1 cellular context compared by ENCODE assay signal in the genomic region with DNA sequence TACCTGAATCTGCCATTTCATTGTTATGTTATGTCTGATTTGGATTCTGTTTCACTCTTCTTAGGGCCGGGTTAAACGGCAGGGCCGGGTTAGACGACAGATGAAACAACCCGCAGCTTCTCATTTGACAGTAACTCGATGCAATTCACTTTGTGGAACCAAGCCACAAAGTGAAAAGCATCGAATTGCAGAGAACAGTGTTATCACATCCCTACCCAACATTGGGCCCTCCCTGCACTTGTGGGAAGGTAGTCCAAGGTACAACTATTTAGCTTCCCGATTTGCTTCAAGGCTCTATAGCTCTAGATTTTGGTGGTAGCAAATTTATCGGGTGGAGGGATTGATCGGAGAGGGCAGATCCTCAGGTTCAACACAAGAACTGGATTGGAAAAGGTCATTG.
TF ChIP-seq lines count a peak whose summit lies in the region.

No MANE protein-coding gene starts in this region.

TF ChIP-seq in GM12878, 131 proteins besides CTCF, POLR2A, EP300 and RAD21:
- TF ChIP-seq POLR2AphosphoS5 (IDR thresholded peaks at IDR 0.05; ENCODE audit: low read length) (0 out of 2 replicates have a peak, but pooled peaks have one; percentile 47), NFIC (IDR thresholded peaks at IDR 0.05; ENCODE audit: low read depth, low read length) (no peak)
TF ChIP-seq in GM12878: peak in this region for 1.
